8 cellular contexts compared by ENCODE assay signal in the genomic region with DNA sequence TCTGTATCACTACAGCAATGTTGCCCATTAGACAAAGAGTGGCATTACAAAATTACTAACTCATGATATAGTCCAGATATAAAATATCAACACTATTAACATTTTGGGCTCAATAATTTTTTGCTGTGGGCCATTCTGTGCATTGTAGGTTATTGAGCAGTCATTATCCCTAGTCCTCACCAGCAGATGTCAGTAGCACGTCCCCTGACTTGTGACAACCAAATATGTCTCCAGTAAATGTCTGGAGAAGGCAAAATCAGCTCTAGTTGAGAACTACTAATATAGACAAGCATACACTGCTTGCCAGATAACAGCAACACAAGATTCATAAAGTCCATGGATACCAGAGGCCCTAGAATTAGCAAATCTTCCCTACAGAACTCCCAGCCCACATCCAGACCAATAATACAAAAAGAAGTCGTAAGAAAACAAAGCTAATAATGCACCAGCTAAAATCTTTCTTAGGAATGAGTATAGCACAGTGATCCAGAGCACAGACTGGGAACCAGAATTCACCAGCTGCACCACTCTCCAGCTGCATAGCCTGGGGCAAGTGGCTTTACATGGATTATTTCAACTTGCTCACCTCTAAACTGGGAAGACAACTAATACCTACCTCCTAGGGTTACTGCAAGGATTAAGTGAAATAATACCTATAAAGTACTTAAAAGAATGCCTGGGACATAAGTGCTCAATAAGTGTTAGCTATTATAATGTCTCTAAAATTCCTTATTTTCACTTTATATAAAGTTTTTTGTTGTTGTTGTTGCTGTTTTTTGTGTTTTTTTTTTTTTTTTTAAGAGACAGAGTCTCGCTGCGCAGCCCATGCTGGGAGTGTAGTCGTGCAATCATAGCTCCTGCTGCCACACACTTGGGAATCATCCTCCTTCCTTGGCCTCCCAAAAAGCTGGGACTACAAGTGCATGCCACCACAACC. TPM values are rescaled to one million over a fixed set of nuclear protein-coding genes. Genes with fewer than 3 reads are reported as not detected.
DNase-seq lines count a peak whose midpoint lies in the region; ATAC-seq, FAIRE-seq and TF ChIP-seq lines count a peak whose summit lies in the region.

No MANE protein-coding gene starts in this region.

- CTCF ChIA-PET in GM12878 (lab: Yijun Ruan, JAX) = interaction anchor here (0.7 to 1.5 kb wide), 7 partner anchors 11 to 531 kb away, joined by 3 to 6 read pairs (median 3); no protein-coding TSS in a partner anchor

- TF ChIP-seq EP300 in GM12878 (IDR thresholded peaks at IDR 0.05; ENCODE audit: borderline replicate concordance in 1 of 2, control insufficient read depth in 1 of 2, low read depth in 2 of 2, low read length in 2 of 2) = no peak

- H2AFZ ChIP-seq in GM12878 (ENCODE audit: control insufficient read depth, low read depth, low read length) = no peak overlapping the region

- peaks cover 11% of the 10 kb centered on the region for H3K79me2 ChIP-seq in GM12878 (ENCODE audit: control insufficient read depth, insufficient read depth, low read length)

- no peaks in the 10 kb centered on the region for H3K27me3 ChIP-seq in GM12878 (replicated peaks in 1 of 2; ENCODE audit: control insufficient read depth in 2 of 2, insufficient read depth in 2 of 2, low read length in 1 of 2)

- no peak for TF ChIP-seq POLR2A in GM12878 (IDR thresholded peaks at IDR 0.05; ENCODE audit: low read depth, low read length)

- ATAC-seq in Right ventricle myocardium inferior (peak; percentile 80), GM12878 (no peak), GM21367 (IDR thresholded peaks at IDR 0.05; ENCODE audit: unreplicated experiment) (no peak)

- 95% methylated on average over 5 of the region's 5 CpGs for WGBS in GM12878 (ENCODE audit: insufficient coverage, insufficient replicate concordance, low lambda C conversion rate, missing lambda C conversion rate)

- peaks cover 7 to 17% of the 10 kb centered on the region in 2 experiments for H3K36me3 ChIP-seq in GM12878 (ENCODE audit: control insufficient read depth in 2 of 2, insufficient read depth in 2 of 2, low read length in 1 of 2)

- no peaks in the 10 kb centered on the region for H3K9me3 ChIP-seq in GM12878 (replicated peaks; ENCODE audit: control insufficient read depth, insufficient read depth, low read length)

- FAIRE-seq in GM12878 (lab: Jason Lieb, UNC) = no peak

- intact Hi-C loops in Right ventricle myocardium inferior (cut with DNase I) = no loop called here
- intact Hi-C loops in cardiac septum (cut with DNase I) = loop anchor here (5.0 kb wide), 1 partner anchor 71 kb away; no protein-coding TSS in a partner anchor
- intact Hi-C loops in GM12878 (cut with micrococcal nuclease; ENCODE audit: unreplicated experiment) = no loop called here

- POLR2A ChIA-PET in GM12878 (lab: Charles Lee) = interaction anchor here (0.6 kb wide), 1 partner anchor 142 kb away, joined by 3 read pairs; no protein-coding TSS in a partner anchor

- no peak for DNase-seq in Right ventricle myocardium inferior (ENCODE audit: missing footprints)
- no peak for DNase-seq in cardiac septum (ENCODE audit: low spot score)
- DNase-seq in NCI-H446 treated with DMSO at 0.1 percent for 48 hours (lab: John Stamatoyannopoulos, UW) = peak; percentile 26
- no peak for DNase-seq in GM12878 (ENCODE audit: low read depth, low spot score)
- peak; percentile 53 for DNase-seq in kidney tubule cell (ENCODE audit: low spot score)
- no peak for DNase-seq in HK-2 (ENCODE audit: unreplicated experiment)
- DNase-seq in NCI-H226 = no peak

- BruUV-seq in GM12878 (replicated peaks; lab: Mats Ljungman, UMichigan) = no TSS peak

- SMC1A ChIA-PET in GM12878 (lab: Charles Lee; ENCODE audit: uncharacterized antibody, unreplicated experiment) = interaction anchor here (0.7 to 1.3 kb wide), 5 partner anchors 15 to 296 kb away, joined by 3 to 5 read pairs (median 3); no protein-coding TSS in a partner anchor

- no peak for TF ChIP-seq CTCF in GM12878 (IDR thresholded peaks at IDR 0.05 in 2 of 3, conservative IDR thresholded peaks at IDR 0.05 in 1 of 3; ENCODE audit: control insufficient read depth in 2 of 3, extremely low read depth in 1 of 3, insufficient read depth in 1 of 3, low read depth in 3 of 3, low read length in 3 of 3)

- peaks cover 6% of the 10 kb centered on the region; the same call in 1 of the 2 replicates for H4K20me1 ChIP-seq in GM12878 (ENCODE audit: control insufficient read depth, insufficient read depth)

- no peaks in the 10 kb centered on the region for H3K4me1 ChIP-seq in GM12878 (ENCODE audit: control insufficient read depth, insufficient read depth, low read length)

- H3K4me2 ChIP-seq in GM12878 (ENCODE audit: control insufficient read depth, insufficient read depth) = no peak overlapping the region

- RAD21 ChIA-PET in GM12878 (lab: Charles Lee; ENCODE audit: unreplicated experiment) = interaction anchor here (0.5 kb wide), 1 partner anchor 456 kb away, joined by 3 read pairs; no protein-coding TSS in a partner anchor

- no peak overlapping the region for H3K4me3 ChIP-seq in GM12878

- in situ Hi-C loops in GM12878 (cut with MboI) = no loop called here

- no peak overlapping the region for H3K9ac ChIP-seq in GM12878 (ENCODE audit: control insufficient read depth, insufficient read depth, low read length)

- no peak for TF ChIP-seq RAD21 in GM12878 (IDR thresholded peaks at IDR 0.05; ENCODE audit: insufficient read depth, low read depth, low read length)

- H3K27ac ChIP-seq in GM12878 (ENCODE audit: control insufficient read depth, insufficient read depth) = no peak overlapping the region

TF ChIP-seq in GM12878, 131 proteins besides CTCF, POLR2A, EP300 and RAD21:
- TF ChIP-seq GATAD2B (conservative IDR thresholded peaks at IDR 0.05; ENCODE audit: low read depth) (no peak), SREBF1 (IDR thresholded peaks at IDR 0.05; ENCODE audit: low read length) (no peak), ZBED1 (IDR thresholded peaks at IDR 0.05; ENCODE audit: borderline replicate concordance) (no peak), WRNIP1 (IDR thresholded peaks at IDR 0.05; ENCODE audit: borderline replicate concordance, low read depth, low read length) (no peak)
- TF ChIP-seq, protein P1, sequence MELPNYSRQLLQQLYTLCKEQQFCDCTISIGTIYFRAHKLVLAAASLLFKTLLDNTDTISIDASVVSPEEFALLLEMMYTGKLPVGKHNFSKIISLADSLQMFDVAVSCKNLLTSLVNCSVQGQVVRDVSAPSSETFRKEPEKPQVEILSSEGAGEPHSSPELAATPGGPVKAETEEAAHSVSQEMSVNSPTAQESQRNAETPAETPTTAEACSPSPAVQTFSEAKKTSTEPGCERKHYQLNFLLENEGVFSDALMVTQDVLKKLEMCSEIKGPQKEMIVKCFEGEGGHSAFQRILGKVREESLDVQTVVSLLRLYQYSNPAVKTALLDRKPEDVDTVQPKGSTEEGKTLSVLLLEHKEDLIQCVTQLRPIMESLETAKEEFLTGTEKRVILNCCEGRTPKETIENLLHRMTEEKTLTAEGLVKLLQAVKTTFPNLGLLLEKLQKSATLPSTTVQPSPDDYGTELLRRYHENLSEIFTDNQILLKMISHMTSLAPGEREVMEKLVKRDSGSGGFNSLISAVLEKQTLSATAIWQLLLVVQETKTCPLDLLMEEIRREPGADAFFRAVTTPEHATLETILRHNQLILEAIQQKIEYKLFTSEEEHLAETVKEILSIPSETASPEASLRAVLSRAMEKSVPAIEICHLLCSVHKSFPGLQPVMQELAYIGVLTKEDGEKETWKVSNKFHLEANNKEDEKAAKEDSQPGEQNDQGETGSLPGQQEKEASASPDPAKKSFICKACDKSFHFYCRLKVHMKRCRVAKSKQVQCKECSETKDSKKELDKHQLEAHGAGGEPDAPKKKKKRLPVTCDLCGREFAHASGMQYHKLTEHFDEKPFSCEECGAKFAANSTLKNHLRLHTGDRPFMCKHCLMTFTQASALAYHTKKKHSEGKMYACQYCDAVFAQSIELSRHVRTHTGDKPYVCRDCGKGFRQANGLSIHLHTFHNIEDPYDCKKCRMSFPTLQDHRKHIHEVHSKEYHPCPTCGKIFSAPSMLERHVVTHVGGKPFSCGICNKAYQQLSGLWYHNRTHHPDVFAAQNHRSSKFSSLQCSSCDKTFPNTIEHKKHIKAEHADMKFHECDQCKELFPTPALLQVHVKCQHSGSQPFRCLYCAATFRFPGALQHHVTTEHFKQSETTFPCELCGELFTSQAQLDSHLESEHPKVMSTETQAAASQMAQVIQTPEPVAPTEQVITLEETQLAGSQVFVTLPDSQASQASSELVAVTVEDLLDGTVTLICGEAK (IDR thresholded peaks at IDR 0.05; ENCODE audit: borderline replicate concordance) = 0 out of 2 replicates have a peak, but pooled peaks have one; percentile 29

RNA-seq across cellular contexts. Expression of a gene that starts 23.7 kb away (rescaled TPM):
- total RNA-seq in Right ventricle myocardium inferior (31.4 TPM), cardiac septum (42.6 TPM), GM12878 (2014; rRNA removed) (16.7 and 19.6 TPM in 2 replicates), GM12878 (2014; rRNA removed; fragmentation: Illumina TruSeq; extraction: Trizol) (21.5 and 23.4 TPM in 2 replicates), GM12878 (2021) (32.7 and 36.4 TPM in 2 replicates)
- total RNA-seq in GM12878 (2013; cell fraction: nucleolus; rRNA removed) = 555 TPM in 2 replicates
- 11.2 TPM for polyA plus RNA-seq in GM12878 (2011; ENCODE audit: low read depth)
- polyA plus RNA-seq in GM12878 (2011; rRNA removed) (29.3 and 42.1 TPM in 2 replicates), GM12878 (2014; fragmentation: Illumina TruSeq; extraction: Trizol) (12.6 and 15.6 TPM in 2 replicates), GM12878 (2014; fragmentation: Nextera tagmentation; extraction: Ambion mirVana) (1 to 10 TPM; 1.5 to 8.1 TPM), GM12878 (2014; rRNA removed) (7.3 and 7.9 TPM in 2 replicates), GM12878 (2016; fragmentation: Nextera tagmentation; extraction: Ambion mirVana) (10 to 100 TPM; 34.1 to 36.8 TPM)
- polyA plus RNA-seq in GM12878 (2011; cell fraction: cytosol; rRNA removed) = 15.3 and 21.5 TPM in 2 replicates
- polyA plus RNA-seq in GM12878 (2011; cell fraction: nucleus; rRNA removed) = 25.9 and 29.8 TPM in 2 replicates
- 8.9 and 12.1 TPM in 2 replicates for polyA plus RNA-seq in GM12878 (2012)
- polyA minus RNA-seq in GM12878 (2011; rRNA and poly(A)+ RNA removed) = 89.5 and 125 TPM in 2 replicates
- polyA minus RNA-seq in GM12878 (2011; cell fraction: cytosol; rRNA and poly(A)+ RNA removed) = 29.2 and 29.9 TPM in 2 replicates
- 88.5 and 107 TPM in 2 replicates for polyA minus RNA-seq in GM12878 (2011; cell fraction: nucleus; rRNA and poly(A)+ RNA removed)

Comparison
In these comparisons a context has a peak if more than half of its experiments do, and no peak if none do; other contexts are left out.
1. DNase-seq: peak in NCI-H446 treated with DMSO at 0.1 percent for 48 hours (single experiment) and kidney tubule cell (single experiment); none in Right ventricle myocardium inferior (single experiment), cardiac septum (single experiment), GM12878 (single experiment), HK-2 (single experiment) and NCI-H226 (single experiment).